ENCODE assay signal across 8 cellular contexts in the genomic region with DNA sequence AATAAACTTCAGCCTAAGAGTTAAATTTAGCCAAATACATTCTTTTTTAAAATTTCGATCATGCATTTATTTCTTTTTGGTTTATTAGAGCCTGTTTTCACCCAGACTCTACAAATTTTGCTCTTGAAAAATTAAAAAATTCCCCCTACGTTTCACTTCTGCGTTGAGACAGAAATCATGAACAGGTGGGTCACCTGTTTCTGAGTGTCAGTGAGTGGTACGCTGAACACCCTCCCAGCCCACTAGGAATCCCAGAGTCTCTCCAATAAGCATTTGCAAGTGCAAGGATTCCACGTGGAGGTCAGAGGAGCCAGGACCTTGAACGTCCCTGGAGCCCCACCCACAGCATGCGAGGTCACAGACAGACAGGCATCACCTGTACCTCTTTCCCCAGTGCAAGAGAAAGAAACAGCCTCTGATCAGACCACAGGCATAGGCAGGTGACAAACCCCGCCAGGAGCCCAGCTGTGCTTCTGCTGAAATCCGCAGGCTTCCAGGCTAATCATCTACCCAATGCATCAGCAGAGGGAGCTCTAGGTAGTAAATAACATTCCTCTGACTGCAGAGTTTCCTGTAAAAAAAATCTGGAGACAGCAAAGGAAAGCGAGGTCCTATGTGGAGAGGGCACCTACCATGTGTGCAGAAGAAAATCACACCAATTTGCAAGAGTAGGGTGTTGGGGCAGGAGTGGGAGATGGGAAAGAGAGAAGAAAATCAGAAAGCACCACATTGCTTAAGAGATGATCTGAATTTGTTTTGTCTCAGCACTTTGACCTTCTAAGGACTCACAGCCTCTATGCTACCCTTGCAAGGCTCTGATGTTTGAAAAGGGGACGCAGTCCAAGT. TPM values are rescaled to one million over a fixed set of nuclear protein-coding genes. Genes with fewer than 3 reads are reported as not detected.
A peak's percentile ranks its signal among the peaks of the same experiment; 100 is the strongest.
DNase-seq lines count a peak whose midpoint lies in the region; ATAC-seq lines count a peak whose summit lies in the region.

No MANE protein-coding gene starts in this region.

- no peak overlapping the region for H3K4me3 Mint-ChIP-seq in activated CD4-positive, alpha-beta T cell treated with anti-CD3 and anti-CD28 coated beads, Interleukin-2, amount 10 ng/mL, durations not matched to agents 24 days and 14 days
- peak overlapping the region; percentile 22 to 73 (median 53) for H3K4me3 Mint-ChIP-seq in naive B cell

- peaks cover 26% of the 10 kb centered on the region for H3K4me1 Mint-ChIP-seq in activated CD4-positive, alpha-beta T cell treated with anti-CD3 and anti-CD28 coated beads, Interleukin-2, amount 10 ng/mL, durations not matched to agents 24 days and 14 days
- peaks cover 27 to 42% (median 33%) of the 10 kb centered on the region in 3 donors for H3K4me1 Mint-ChIP-seq in naive B cell

- no peaks in the 10 kb centered on the region for H3K36me3 Mint-ChIP-seq in activated CD4-positive, alpha-beta T cell treated with anti-CD3 and anti-CD28 coated beads, Interleukin-2, amount 10 ng/mL, durations not matched to agents 24 days and 14 days (ENCODE audit: low read depth)
- peaks cover 0 to 8% of the 10 kb centered on the region in 2 donors for H3K36me3 Mint-ChIP-seq in naive B cell

- DNase-seq in D341Med (ENCODE audit: low spot score) (peak; percentile 70), NCI-H345 (lab: John Stamatoyannopoulos, UW) (peak; percentile 82), naive B cell (peak; percentile 55)
- peak; percentile 83 for DNase-seq in activated CD4-positive, alpha-beta T cell treated with anti-CD3 and anti-CD28 coated beads, Interleukin-2, amount 10 ng/mL, durations not matched to agents 24 days and 14 days

- peaks cover 25% of the 10 kb centered on the region for H3K27me3 Mint-ChIP-seq in activated CD4-positive, alpha-beta T cell treated with anti-CD3 and anti-CD28 coated beads, Interleukin-2, amount 10 ng/mL, durations not matched to agents 24 days and 14 days
- H3K27me3 Mint-ChIP-seq in naive B cell: peaks cover 0 to 17% (median 16%) of the 10 kb centered on the region in 3 donors

- intact Hi-C loops in activated CD4-positive, alpha-beta T cell treated with anti-CD3 and anti-CD28 coated beads, Interleukin-2, amount 10 ng/mL, durations not matched to agents 24 days and 14 days (cut with micrococcal nuclease): loop anchor here (2.0 kb wide), 1 partner anchor 102 kb away; no protein-coding TSS in a partner anchor

- no peak overlapping the region for H3K27ac Mint-ChIP-seq in activated CD4-positive, alpha-beta T cell treated with anti-CD3 and anti-CD28 coated beads, Interleukin-2, amount 10 ng/mL, durations not matched to agents 24 days and 14 days
- H3K27ac Mint-ChIP-seq in naive B cell: peak overlapping the region in 4 of 6 donors; percentile 51 to 90 (median 78)

- ATAC-seq in GM21737 (IDR thresholded peaks at IDR 0.05; ENCODE audit: unreplicated experiment) (peak; percentile 74), esophagus mucosa (peak; percentile 77), naive B cell (ENCODE audit: low read depth in 2 of 2) (peak; percentile 80 to 84), HG03342 (IDR thresholded peaks at IDR 0.05; ENCODE audit: unreplicated experiment) (no peak), GM19328 (IDR thresholded peaks at IDR 0.05; ENCODE audit: unreplicated experiment) (no peak)

- H3K9me3 Mint-ChIP-seq in activated CD4-positive, alpha-beta T cell treated with anti-CD3 and anti-CD28 coated beads, Interleukin-2, amount 10 ng/mL, durations not matched to agents 24 days and 14 days: no peaks in the 10 kb centered on the region
- peaks cover 0 to 4% (median 0%) of the 10 kb centered on the region in 7 donors for H3K9me3 Mint-ChIP-seq in naive B cell

RNA-seq across cellular contexts. Expression of a gene that starts 5.9 kb away (rescaled TPM):
- 13.0 and 14.7 TPM in 2 replicates for total RNA-seq in activated CD4-positive, alpha-beta T cell treated with anti-CD3 and anti-CD28 coated beads, Interleukin-2, amount 10 ng/mL, durations not matched to agents 24 days and 14 days
- 11.0 TPM for total RNA-seq in esophagus mucosa
- 1 to 10 TPM; 1.7 to 8.7 (median 3.9) TPM for polyA plus RNA-seq in naive B cell (ENCODE audit: low read depth in 6 of 6)

Comparison
In these comparisons a context has a peak if more than half of its experiments do, and no peak if none do; other contexts are left out.
1. ATAC-seq: peak in GM21737 (single experiment), esophagus mucosa (single experiment) and naive B cell (2 of 2); none in HG03342 (single experiment) and GM19328 (single experiment).
2. Peak in every context shown above with its lines, with median percentiles within 50 percentile points of each other: DNase-seq.